ENCODE assay signal across 33 cellular contexts in genomic region chr3:18505056-18505455, GRCh38.
"Had no signal": no experiment of that assay in that cellular context is flagged by ENCODE, and none has a peak within 500 bp of the region (broad histone marks: within the 10 kb centered on the region; RNA-seq: fewer than 3 reads in every experiment).

No MANE protein-coding gene starts in this region.

- H3K4me3 Mint-ChIP-seq: activated B cell treated with CpG ODN at 0.5 μM for 24 hours; activated CD8-positive, alpha-beta T cell treated with anti-CD3 and anti-CD28 coated beads for 36 hours; activated naive CD8-positive, alpha-beta T cell; activated T-cell treated with anti-CD3 and anti-CD28 coated beads, Interleukin-2, amount 50 U/mL, for 4 hours; activated T-helper 17 cell treated with anti-CD3 and anti-CD28 coated beads, Interleukin-2, amount 50 U/mL, for 72 hours; effector memory CD8-positive, alpha-beta T cell; T-helper 17 cell; T-helper 2 cell treated with Interferon-gamma antibody and Interleukin-4, amounts not matched to agents 5 μg/mL and 100 μg/mL, for 36 hours had no signal

- DNase-seq: activated B cell treated with CpG ODN at 0.5 μM for 24 hours; activated CD4-positive, alpha-beta T cell treated with anti-CD3 and anti-CD28 coated beads for 48 hours; activated CD4-positive, alpha-beta T cell treated with anti-CD3 and anti-CD28 coated beads, Interleukin-2, amount 50 U/mL, for 1 hour; activated CD4-positive, alpha-beta T cell treated with anti-CD3 and anti-CD28 coated beads, Interleukin-2, amount 50 U/mL, for 48 hours; activated CD8-positive, alpha-beta memory T cell treated with anti-CD3 and anti-CD28 coated beads for 24 hours; activated CD8-positive, alpha-beta T cell treated with anti-CD3 and anti-CD28 coated beads for 36 hours; activated effector memory CD4-positive, alpha-beta T cell treated with Interleukin-2 at 50 U/mL for 16 hours; activated gamma-delta T cell treated with Interleukin-2 at 50 U/mL for 16 hours; activated naive CD4-positive, alpha-beta T cell treated with anti-CD3 and anti-CD28 coated beads, Interleukin-2, amount 50 U/mL, for 16 hours; activated naive CD4-positive, alpha-beta T cell treated with Interleukin-2 at 50 U/mL for 16 hours; activated T-cell treated with anti-CD3 and anti-CD28 coated beads, Interleukin-2, amount 50 U/mL, for 4 hours; amniotic stem cell; anterior cingulate cortex; brain microvascular endothelial cell; caudate nucleus; cortex of kidney; dermis blood vessel endothelial cell; effector CD4-positive, alpha-beta T cell; effector memory CD8-positive, alpha-beta T cell; esophagus squamous epithelium; foreskin melanocyte; T-helper 1 cell; T-helper 17 cell; T1000; WERI-Rb-1 had no signal

- H3K4me3 ChIP-seq: esophagus squamous epithelium, gastroesophageal sphincter had no signal

- H3K27me3 ChIP-seq: brain microvascular endothelial cell, esophagus squamous epithelium, gastroesophageal sphincter had no signal

- ATAC-seq: activated CD4-positive, CD25-positive, alpha-beta regulatory T cell treated with anti-CD3 and anti-CD28 coated beads, Interleukin-2, amount 50 U/mL, for 24 hours; activated CD8-positive, alpha-beta T cell treated with anti-CD3 and anti-CD28 coated beads for 36 hours; activated T-cell treated with anti-CD3 and anti-CD28 coated beads, Interleukin-2, amount 50 U/mL, for 4 hours; activated T-helper 17 cell treated with anti-CD3 and anti-CD28 coated beads, Interleukin-2, amount 50 U/mL, for 72 hours; effector memory CD8-positive, alpha-beta T cell; gastroesophageal sphincter; T-helper 17 cell had no signal

- H3K9me3 Mint-ChIP-seq: activated CD8-positive, alpha-beta T cell treated with anti-CD3 and anti-CD28 coated beads for 36 hours; activated T-cell treated with anti-CD3 and anti-CD28 coated beads, Interleukin-2, amount 50 U/mL, for 4 hours; effector memory CD8-positive, alpha-beta T cell; T-helper 2 cell treated with Interferon-gamma antibody and Interleukin-4, amounts not matched to agents 5 μg/mL and 100 μg/mL, for 36 hours had no signal

- FAIRE-seq: astrocyte, colon had no signal

- H3K4me1 ChIP-seq: gastroesophageal sphincter had no signal

- H3K27ac ChIP-seq: brain microvascular endothelial cell, epithelial cell of prostate, esophagus squamous epithelium, gastroesophageal sphincter, WERI-Rb-1 had no signal

- H3K36me3 ChIP-seq: brain microvascular endothelial cell, esophagus squamous epithelium, gastroesophageal sphincter, WERI-Rb-1 had no signal

- H3K27ac Mint-ChIP-seq: activated B cell treated with CpG ODN at 0.5 μM for 24 hours; activated CD8-positive, alpha-beta T cell treated with anti-CD3 and anti-CD28 coated beads for 36 hours; activated naive CD8-positive, alpha-beta T cell; activated T-helper 17 cell treated with anti-CD3 and anti-CD28 coated beads, Interleukin-2, amount 50 U/mL, for 72 hours; effector memory CD8-positive, alpha-beta T cell; T-helper 17 cell; T-helper 2 cell treated with Interferon-gamma antibody and Interleukin-4, amounts not matched to agents 5 μg/mL and 100 μg/mL, for 36 hours had no signal

- H3K27me3 Mint-ChIP-seq: activated B cell treated with CpG ODN at 0.5 μM for 24 hours; activated CD8-positive, alpha-beta T cell treated with anti-CD3 and anti-CD28 coated beads for 36 hours; activated naive CD8-positive, alpha-beta T cell; activated T-helper 17 cell treated with anti-CD3 and anti-CD28 coated beads, Interleukin-2, amount 50 U/mL, for 72 hours; effector memory CD8-positive, alpha-beta T cell; T-helper 17 cell had no signal
